Comparison of ENCODE assay signal across 24 cellular contexts in genomic region chr3:187858711-187859110, GRCh38.
"Had no signal": no experiment of that assay in that cellular context is flagged by ENCODE, and none has a peak within 500 bp of the region (broad histone marks: within the 10 kb centered on the region; RNA-seq: fewer than 3 reads in every experiment).

No MANE protein-coding gene starts in this region.

- H3K36me3 ChIP-seq: heart right ventricle, left lung, sigmoid colon, stomach, thyroid gland, upper lobe of right lung had no signal

- DNase-seq: activated CD4-positive, alpha-beta T cell treated with anti-CD3 and anti-CD28 coated beads for 48 hours; activated CD4-positive, alpha-beta T cell treated with anti-CD3 and anti-CD28 coated beads, Interleukin-2, amount 50 U/mL, for 48 hours; activated T-cell treated with anti-CD3 and anti-CD28 coated beads, Interleukin-2, amount 50 U/mL, for 4 hours; endodermal cell; heart right ventricle; left lung; mesendoderm; mucosa of descending colon; posterior cingulate gyrus; sigmoid colon; stimulated activated CD4-positive, alpha-beta T cell treated with anti-CD3 and anti-CD28 coated beads, Interleukin-1b, Interleukin-23, amount 100 ng/mL, for 48 hours; stimulated activated CD4-positive, alpha-beta T cell treated with anti-CD3 and anti-CD28 coated beads, Interleukin-4, amount 100 ng/mL, for 4 hours; stimulated activated CD8-positive, alpha-beta memory T cell treated with anti-CD3 and anti-CD28 coated beads, Interleukin-4, amount 100 ng/mL, for 48 hours; stimulated activated naive B cell treated with anti-CD40 and anti-IgM and Interleukin-4, amounts not matched to agents 10 μg/mL and 1 μg/mL and 100 μg/mL, for 72 hours; stomach; thyroid gland; upper lobe of right lung had no signal

- H3K9me3 ChIP-seq: mucosa of descending colon, sigmoid colon, stomach, thyroid gland, upper lobe of right lung had no signal

- ATAC-seq: activated CD4-positive, CD25-positive, alpha-beta regulatory T cell treated with anti-CD3 and anti-CD28 coated beads, Interleukin-2, amount 50 U/mL, for 24 hours; activated naive CD4-positive, alpha-beta T cell treated with anti-CD3 and anti-CD28 coated beads, Interleukin-2, amount 50 U/mL, for 72 hours; activated T-cell treated with anti-CD3 and anti-CD28 coated beads, Interleukin-2, amount 50 U/mL, for 4 hours; esophagus mucosa; left lung; mucosa of descending colon; natural killer cell treated with Interleukin-12 subunit alpha and Interleukin-12 subunit beta and Interleukin-15 and Interleukin-18, amount 100 ng/mL, for 72 hours; stimulated activated naive B cell treated with anti-CD40 and anti-IgM and Interleukin-4, amounts not matched to agents 10 μg/mL and 1 μg/mL and 100 μg/mL, for 72 hours; upper lobe of right lung had no signal

- H3K4me3 ChIP-seq: heart right ventricle, left lung, lung, mucosa of descending colon, sigmoid colon, smooth muscle cell, stomach, thyroid gland, upper lobe of right lung had no signal

- H3K4me2 ChIP-seq: smooth muscle cell had no signal

- H3K4me1 ChIP-seq: left lung, sigmoid colon, stomach, thyroid gland, upper lobe of right lung had no signal

- H3K27ac ChIP-seq: left lung, sigmoid colon, stomach, thyroid gland, upper lobe of right lung had no signal

- FAIRE-seq: bronchial epithelial cell had no signal

- H3K27me3 ChIP-seq: heart right ventricle, left lung, sigmoid colon, stomach, thyroid gland, upper lobe of right lung had no signal
